ENCODE assay signal across 9 cellular contexts in the genomic region with DNA sequence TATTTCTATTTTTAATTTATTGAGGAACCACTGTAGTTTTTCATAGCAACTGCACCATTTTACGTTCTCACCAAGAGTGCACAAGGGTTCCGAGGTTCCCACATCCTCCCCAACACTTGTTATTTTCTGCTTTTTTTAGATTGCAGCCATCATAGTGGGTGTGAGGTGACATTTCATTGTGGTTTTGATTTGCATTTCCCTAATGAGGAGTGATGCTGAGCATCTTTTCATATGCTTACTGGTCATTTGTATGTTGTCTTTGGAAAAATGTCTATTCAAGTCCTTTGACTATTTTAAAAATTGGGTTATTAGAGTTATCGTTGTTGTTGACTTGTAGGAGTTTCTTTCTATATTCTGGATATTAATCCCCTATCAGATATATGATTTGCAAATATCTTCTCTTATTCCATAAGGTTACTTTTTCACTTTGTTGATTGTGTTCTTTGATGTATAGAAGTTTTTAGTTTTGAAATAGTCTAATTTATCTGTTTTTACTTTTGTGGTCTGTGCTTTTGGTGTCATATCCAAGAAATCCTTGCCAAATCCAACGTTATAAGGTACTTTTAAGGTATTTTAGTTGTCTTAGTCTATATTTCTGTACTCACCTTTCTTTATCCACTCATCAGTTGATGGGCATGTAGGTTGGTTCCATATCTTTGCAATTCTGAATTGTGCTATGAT. TPM values are rescaled to one million over a fixed set of nuclear protein-coding genes. Genes with fewer than 3 reads are reported as not detected.
DNase-seq lines count a peak whose midpoint lies in the region; ATAC-seq and TF ChIP-seq lines count a peak whose summit lies in the region.
"Had no signal": no experiment of that assay in that cellular context is flagged by ENCODE, and none has a peak within 500 bp of the region (broad histone marks: within the 10 kb centered on the region; RNA-seq: fewer than 3 reads in every experiment).

No MANE protein-coding gene starts in this region.

- no peaks in the 10 kb centered on the region for H3K27me3 ChIP-seq in CD8-positive, alpha-beta memory T cell (ENCODE audit: insufficient read depth, low read length, poor library complexity, severe bottlenecking)

- H3K27ac Mint-ChIP-seq in CD8-positive, alpha-beta memory T cell = peak overlapping the region in 7 of 8 donors; percentile 87 to 98 (median 91)
- peak overlapping the region; percentile 98 to 100 for H3K27ac Mint-ChIP-seq in natural killer cell

- intact Hi-C loops in natural killer cell (cut with micrococcal nuclease) = loop anchor here (1.0 to 2.0 kb wide), 3 partner anchors 10 to 47 kb away; no protein-coding TSS in a partner anchor

- DNase-seq in CD8-positive, alpha-beta memory T cell = peak in 3 of 5 donors; percentile 72 to 81 (median 78)
- DNase-seq in MV-4-11 (lab: John Stamatoyannopoulos, UW) (peak; percentile 46), natural killer cell (no peak), dedifferentiated amniotic fluid mesenchymal stem cell (ENCODE audit: extremely low spot score) (no peak)
- peak; percentile 77 for DNase-seq in central memory CD4-positive, alpha-beta T cell

- H3K4me3 Mint-ChIP-seq in CD8-positive, alpha-beta memory T cell = peak overlapping the region; percentile 44 to 72 (median 61)
- peak overlapping the region; percentile 95 for H3K4me3 Mint-ChIP-seq in natural killer cell
- H3K4me3 Mint-ChIP-seq: neural crest cell had no signal

- peaks cover 8% of the 10 kb centered on the region for H3K36me3 ChIP-seq in CD8-positive, alpha-beta memory T cell (ENCODE audit: insufficient read depth, low read length)

- POLR2A ChIA-PET in CD8-positive, alpha-beta memory T cell (lab: Charles Lee) = interaction anchor here (0.5 to 1.5 kb wide), 5 partner anchors 9 to 71 kb away, joined by 3 to 16 read pairs (median 7); a partner anchor contains a TSS

- ATAC-seq in natural killer cell (peak; percentile 52 to 71 (median 61)), GM18873 (IDR thresholded peaks at IDR 0.05; ENCODE audit: low FRiP score, unreplicated experiment) (no peak), GM18861 (IDR thresholded peaks at IDR 0.05; ENCODE audit: unreplicated experiment) (no peak), HG02623 (IDR thresholded peaks at IDR 0.05; ENCODE audit: unreplicated experiment) (no peak)

- H3K36me3 Mint-ChIP-seq in CD8-positive, alpha-beta memory T cell = peaks cover 11 to 55% (median 12%) of the 10 kb centered on the region in 3 donors
- H3K36me3 Mint-ChIP-seq in natural killer cell = no peaks in the 10 kb centered on the region

- peak overlapping the region; percentile 55 for H3K27ac ChIP-seq in CD8-positive, alpha-beta memory T cell (ENCODE audit: low read depth, low read length)

- H3K4me1 ChIP-seq in CD8-positive, alpha-beta memory T cell (ENCODE audit: insufficient read depth, low read length) = peaks cover 74% of the 10 kb centered on the region

- peaks cover 90 to 98% (median 98%) of the 10 kb centered on the region in 3 donors for H3K4me1 Mint-ChIP-seq in CD8-positive, alpha-beta memory T cell
- peaks cover 89% of the 10 kb centered on the region in 2 donors for H3K4me1 Mint-ChIP-seq in natural killer cell

- CTCF ChIA-PET in CD8-positive, alpha-beta memory T cell (lab: Charles Lee) = interaction anchor here (0.9 to 1.5 kb wide), 4 partner anchors 15 to 77 kb away, joined by 3 to 19 read pairs (median 4); no protein-coding TSS in a partner anchor

- TF ChIP-seq CTCF in natural killer cell (IDR thresholded peaks at IDR 0.05) = no peak

- no peaks in the 10 kb centered on the region for H3K9me3 ChIP-seq in CD8-positive, alpha-beta memory T cell (ENCODE audit: low read length)

- H3K9me3 Mint-ChIP-seq in CD8-positive, alpha-beta memory T cell = no peaks in the 10 kb centered on the region
- no peaks in the 10 kb centered on the region for H3K9me3 Mint-ChIP-seq in natural killer cell
- H3K9me3 Mint-ChIP-seq: neural crest cell had no signal

- no peaks in the 10 kb centered on the region for H3K27me3 Mint-ChIP-seq in CD8-positive, alpha-beta memory T cell
- H3K27me3 Mint-ChIP-seq in natural killer cell (ENCODE audit: low read depth in 2 of 2) = no peaks in the 10 kb centered on the region

- H3K4me3 ChIP-seq in CD8-positive, alpha-beta memory T cell (ENCODE audit: low read length) = no peak overlapping the region

RNA-seq across cellular contexts. Expression of a gene that starts 9.0 kb away (rescaled TPM):
- 100 to 1,000 TPM; 196 to 204 TPM for total RNA-seq in CD8-positive, alpha-beta memory T cell
- 2.7 TPM for polyA plus RNA-seq in CD8-positive, alpha-beta memory T cell
- total RNA-seq in natural killer cell = 1,000 to 10,000 TPM; 1,031 to 1,768 (median 1,493) TPM

RNA-seq across cellular contexts. Expression of a gene that starts 45.2 kb away (rescaled TPM):
- 10 to 100 TPM; 44.9 to 49.8 TPM for total RNA-seq in CD8-positive, alpha-beta memory T cell
- 60.6 TPM for polyA plus RNA-seq in CD8-positive, alpha-beta memory T cell
- 10 to 100 TPM; 45.6 to 58.4 (median 57.7) TPM for total RNA-seq in natural killer cell

RNA-seq across cellular contexts. Expression of a gene that starts 49.1 kb away (rescaled TPM):
- total RNA-seq in CD8-positive, alpha-beta memory T cell = 10 to 100 TPM; 13.3 to 13.8 TPM
- 14.6 TPM for polyA plus RNA-seq in CD8-positive, alpha-beta memory T cell
- 10 to 100 TPM; 50.9 to 61.1 (median 61.0) TPM for total RNA-seq in natural killer cell

Comparison
In these comparisons a context has a peak if more than half of its experiments do, and no peak if none do; other contexts are left out.
1. DNase-seq: peak in CD8-positive, alpha-beta memory T cell (3 of 5), MV-4-11 (single experiment) and central memory CD4-positive, alpha-beta T cell (single experiment); none in natural killer cell (single experiment) and dedifferentiated amniotic fluid mesenchymal stem cell (single experiment).
2. ATAC-seq: peak in natural killer cell (3 of 3); none in GM18873 (single experiment), GM18861 (single experiment) and HG02623 (single experiment).
3. RNA of a gene that starts 9.0 kb away (total RNA-seq): 1,031 to 1,768 TPM in natural killer cell; 196 to 204 TPM in CD8-positive, alpha-beta memory T cell; every median in the first group is over 4 times any median in the second.